Comparison of ENCODE assay signal across 25 cellular contexts in genomic region chr12:122854554-122854953, GRCh38.
"Had no signal": no experiment of that assay in that cellular context is flagged by ENCODE, and none has a peak within 500 bp of the region (broad histone marks: within the 10 kb centered on the region; RNA-seq: fewer than 3 reads in every experiment).

No MANE protein-coding gene starts in this region.

- H3K4me3 ChIP-seq: Peyer's patch, SJSA1 had no signal

- H3K9me3 ChIP-seq: Peyer's patch, SJSA1 had no signal

- H3K27me3 ChIP-seq: Peyer's patch, SJSA1 had no signal

- ATAC-seq: activated CD8-positive, alpha-beta memory T cell treated with anti-CD3 and anti-CD28 coated beads, Interleukin-2, amount 10 ng/mL, durations not matched to agents 7 days and 5 days; activated T-helper 17 cell treated with anti-CD3 and anti-CD28 coated beads, Interleukin-2, amount 50 U/mL, for 72 hours; SK-N-SH treated with all-trans-retinoic acid at 6 μM for 48 hours; T-helper 17 cell had no signal

- H3K4me1 ChIP-seq: Peyer's patch had no signal

- DNase-seq: activated B cell treated with CpG ODN at 0.5 μM for 24 hours; activated CD4-positive, alpha-beta T cell treated with anti-CD3 and anti-CD28 coated beads for 1 hour; activated CD4-positive, alpha-beta T cell treated with anti-CD3 and anti-CD28 coated beads, Interleukin-2, amount 10 ng/mL, durations not matched to agents 24 days and 14 days; activated CD4-positive, alpha-beta T cell treated with anti-CD3 and anti-CD28 coated beads, Interleukin-2, amount 50 U/mL, for 48 hours; activated CD8-positive, alpha-beta memory T cell treated with anti-CD3 and anti-CD28 coated beads, Interleukin-2, amount 10 ng/mL, durations not matched to agents 7 days and 5 days; activated gamma-delta T cell; activated naive CD4-positive, alpha-beta T cell treated with anti-CD3 and anti-CD28 coated beads, Interleukin-2, amount 10 ng/mL, durations not matched to agents 7 days and 5 days; activated naive CD8-positive, alpha-beta T cell treated with anti-CD3 and anti-CD28 coated beads for 36 hours; activated T-cell treated with anti-CD3 and anti-CD28 coated beads, Interleukin-2, amount 50 U/mL, for 48 hours; anterior cingulate cortex; central memory CD4-positive, alpha-beta T cell; Karpas-422; MM.1S; NCI-H1105; NCI-H1436; NCI-H1694 treated with DMSO at 0.1 percent for 48 hours; NCI-H2081; NCI-H510A treated with DMSO at 0.1 percent for 48 hours; Peyer's patch; SHP77; T-helper 17 cell; T1000 had no signal

- H3K27ac ChIP-seq: Peyer's patch, SJSA1 had no signal
